Comparison of ENCODE assay signal across 13 cellular contexts in the genomic region with DNA sequence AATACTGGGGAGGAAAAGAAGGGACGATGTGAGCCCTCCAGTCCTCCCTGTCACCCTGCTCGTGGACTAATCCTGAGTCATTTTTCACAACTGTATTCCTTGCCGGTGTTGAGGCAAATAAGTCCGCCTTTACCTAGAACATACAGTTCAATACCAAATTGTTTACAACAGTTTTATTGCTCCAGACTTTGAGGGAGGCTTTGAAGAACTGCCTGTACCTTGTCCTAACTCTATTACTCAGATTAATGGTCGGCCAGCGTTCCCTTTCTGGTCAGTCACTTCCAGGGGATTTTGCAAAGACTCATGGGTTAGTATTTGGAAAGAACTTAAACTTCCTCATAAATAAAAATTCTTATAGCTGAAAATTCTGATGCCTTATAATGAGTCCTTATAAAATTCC.
"Had no signal": no experiment of that assay in that cellular context is flagged by ENCODE, and none has a peak within 500 bp of the region (broad histone marks: within the 10 kb centered on the region; RNA-seq: fewer than 3 reads in every experiment).

No MANE protein-coding gene starts in this region.

- H3K27ac ChIP-seq: neural progenitor cell, parathyroid adenoma, right atrium auricular region had no signal

- H2AFZ ChIP-seq: neural progenitor cell, parathyroid adenoma had no signal

- H3K9me3 ChIP-seq: right atrium auricular region, upper lobe of left lung had no signal

- DNase-seq: activated CD4-positive, alpha-beta T cell treated with anti-CD3 and anti-CD28 coated beads for 1 hour; activated CD4-positive, alpha-beta T cell treated with anti-CD3 and anti-CD28 coated beads, Interleukin-2, amount 50 U/mL, for 48 hours; activated gamma-delta T cell treated with Interleukin-2 at 50 U/mL for 16 hours; activated naive CD8-positive, alpha-beta T cell treated with anti-CD3 and anti-CD28 coated beads for 36 hours; activated T-cell treated with anti-CD3 and anti-CD28 coated beads, Interleukin-2, amount 50 U/mL, for 72 hours; anterior cingulate cortex; dermis blood vessel endothelial cell; stimulated activated CD4-positive, alpha-beta T cell treated with anti-CD3 and anti-CD28 coated beads, Interleukin-1b, Interleukin-23, amount 100 ng/mL, for 48 hours; upper lobe of left lung had no signal

- H3K4me1 ChIP-seq: parathyroid adenoma had no signal

- H3K79me2 ChIP-seq: parathyroid adenoma had no signal

- H3K4me3 ChIP-seq: neural progenitor cell, right atrium auricular region, upper lobe of left lung had no signal

- H3K36me3 ChIP-seq: neural progenitor cell, right atrium auricular region, upper lobe of left lung had no signal

- ATAC-seq: activated T-cell treated with anti-CD3 and anti-CD28 coated beads, Interleukin-2, amount 50 U/mL, for 72 hours; stimulated activated memory B cell treated with anti-CD40 and anti-IgM and Interleukin-4, amounts not matched to agents 10 μg/mL and 1 μg/mL and 100 μg/mL, for 72 hours had no signal

- H3K4me2 ChIP-seq: neural progenitor cell had no signal

- H3K9ac ChIP-seq: neural progenitor cell, parathyroid adenoma had no signal

- H3K27me3 ChIP-seq: neural progenitor cell, right atrium auricular region, upper lobe of left lung had no signal
